Comparison of ENCODE assay signal across 10 cellular contexts in genomic region chr16:87178177-87178863, GRCh38.
A peak's percentile ranks its signal among the peaks of the same experiment; 100 is the strongest.
DNase-seq lines count a peak whose midpoint lies in the region; ATAC-seq and TF ChIP-seq lines count a peak whose summit lies in the region.
"Had no signal": no experiment of that assay in that cellular context is flagged by ENCODE, and none has a peak within 500 bp of the region (broad histone marks: within the 10 kb centered on the region; RNA-seq: fewer than 3 reads in every experiment).

No MANE protein-coding gene starts in this region.

- H2AFZ ChIP-seq in smooth muscle cell (ENCODE audit: low read depth), result peak overlapping the region; percentile 81

- H3F3A ChIP-seq in smooth muscle cell (ENCODE audit: low read depth), result no peaks in the 10 kb centered on the region

- peaks cover 10% of the 10 kb centered on the region for H3K4me1 ChIP-seq in smooth muscle cell (ENCODE audit: low read depth)

- H3K27ac ChIP-seq in smooth muscle cell (ENCODE audit: low read depth), result no peak overlapping the region

- H3K9ac ChIP-seq in smooth muscle cell (ENCODE audit: low read depth), result peak overlapping the region; percentile 39

- 13% methylated on average over 13 of the region's 14 CpGs for WGBS in smooth muscle cell (ENCODE audit: low lambda C conversion rate)

- no peaks in the 10 kb centered on the region for H3K9me3 ChIP-seq in smooth muscle cell (replicated peaks; ENCODE audit: low read depth)

- peak overlapping the region; percentile 74 for H3K4me2 ChIP-seq in smooth muscle cell

- peak; percentile 24 for TF ChIP-seq CTCF in choroid plexus epithelial cell (conservative IDR thresholded peaks at IDR 0.05; ENCODE audit: low read depth, low read length)
- TF ChIP-seq CTCF in smooth muscle cell (IDR thresholded peaks at IDR 0.05; ENCODE audit: borderline replicate concordance, insufficient read depth, poor library complexity, severe bottlenecking), result no peak

- DNase-seq in choroid plexus epithelial cell (ENCODE audit: low read depth) (peak; percentile 50), islet precursor cell (peak; percentile 74), smooth muscle cell (lab: John Stamatoyannopoulos, UW; ENCODE audit: unreplicated experiment) (no peak), SW480 (ENCODE audit: low spot score) (no peak)
- DNase-seq: activated CD4-positive, alpha-beta T cell treated with anti-CD3 and anti-CD28 coated beads for 48 hours; head of caudate nucleus; Kasumi-1 had no signal

- no peaks in the 10 kb centered on the region for H3K27me3 ChIP-seq in smooth muscle cell (ENCODE audit: low read depth)

- H3K36me3 ChIP-seq in smooth muscle cell (ENCODE audit: low read depth), result no peaks in the 10 kb centered on the region

- ATAC-seq in GM21786 (IDR thresholded peaks at IDR 0.05; ENCODE audit: unreplicated experiment), result no peak
- ATAC-seq in HG03045 (IDR thresholded peaks at IDR 0.05; ENCODE audit: unreplicated experiment), result no peak

- no peaks in the 10 kb centered on the region for H3K79me2 ChIP-seq in smooth muscle cell (ENCODE audit: low read depth)

- H4K20me1 ChIP-seq in smooth muscle cell (ENCODE audit: low read depth), result no peaks in the 10 kb centered on the region

- H3K4me3 ChIP-seq in choroid plexus epithelial cell (ENCODE audit: low read depth, low read length) (peak overlapping the region; percentile 20), smooth muscle cell (no peak overlapping the region)

TF ChIP-seq in PFSK-1, 5 proteins besides CTCF, POLR2A, EP300 and RAD21:
- TF ChIP-seq POLR2AphosphoS5 (IDR thresholded peaks at IDR 0.05; ENCODE audit: low read depth, low read length), result peak; percentile 77
- TF ChIP-seq FOXP2 (optimal IDR thresholded peaks at IDR 0.05; ENCODE audit: borderline replicate concordance, extremely low read depth, extremely low read length, insufficient read depth), result no peak

Comparison
In these comparisons a context has a peak if more than half of its experiments do, and no peak if none do; other contexts are left out.
1. DNase-seq: peak in choroid plexus epithelial cell (single experiment) and islet precursor cell (single experiment); none in smooth muscle cell (single experiment) and SW480 (single experiment).